1 cellular context compared by ENCODE assay signal in the genomic region with DNA sequence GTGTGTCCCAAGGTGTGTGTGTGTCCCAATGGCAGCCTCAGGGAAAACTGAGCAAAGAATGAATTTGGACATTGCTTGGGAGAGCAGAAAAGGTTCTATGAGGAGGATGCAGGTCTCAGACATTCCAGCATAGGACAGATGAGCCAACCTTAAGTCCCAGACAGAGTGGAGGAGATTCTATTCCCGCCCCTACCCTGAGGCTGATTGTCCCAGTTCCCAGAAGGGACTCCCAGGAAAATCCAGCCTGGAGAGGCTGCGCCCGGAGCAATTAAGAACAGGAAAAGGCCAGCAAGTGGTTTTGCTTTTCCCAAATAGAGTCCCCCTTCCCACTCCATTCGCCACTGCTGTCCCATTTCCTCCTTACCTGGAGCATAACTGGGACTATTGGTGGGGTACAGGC.
TF ChIP-seq lines count a peak whose summit lies in the region.

No MANE protein-coding gene starts in this region.

TF ChIP-seq in GM23338, 12 proteins besides CTCF, POLR2A, EP300 and RAD21 (continued from another document):
- TF ChIP-seq, protein P1, sequence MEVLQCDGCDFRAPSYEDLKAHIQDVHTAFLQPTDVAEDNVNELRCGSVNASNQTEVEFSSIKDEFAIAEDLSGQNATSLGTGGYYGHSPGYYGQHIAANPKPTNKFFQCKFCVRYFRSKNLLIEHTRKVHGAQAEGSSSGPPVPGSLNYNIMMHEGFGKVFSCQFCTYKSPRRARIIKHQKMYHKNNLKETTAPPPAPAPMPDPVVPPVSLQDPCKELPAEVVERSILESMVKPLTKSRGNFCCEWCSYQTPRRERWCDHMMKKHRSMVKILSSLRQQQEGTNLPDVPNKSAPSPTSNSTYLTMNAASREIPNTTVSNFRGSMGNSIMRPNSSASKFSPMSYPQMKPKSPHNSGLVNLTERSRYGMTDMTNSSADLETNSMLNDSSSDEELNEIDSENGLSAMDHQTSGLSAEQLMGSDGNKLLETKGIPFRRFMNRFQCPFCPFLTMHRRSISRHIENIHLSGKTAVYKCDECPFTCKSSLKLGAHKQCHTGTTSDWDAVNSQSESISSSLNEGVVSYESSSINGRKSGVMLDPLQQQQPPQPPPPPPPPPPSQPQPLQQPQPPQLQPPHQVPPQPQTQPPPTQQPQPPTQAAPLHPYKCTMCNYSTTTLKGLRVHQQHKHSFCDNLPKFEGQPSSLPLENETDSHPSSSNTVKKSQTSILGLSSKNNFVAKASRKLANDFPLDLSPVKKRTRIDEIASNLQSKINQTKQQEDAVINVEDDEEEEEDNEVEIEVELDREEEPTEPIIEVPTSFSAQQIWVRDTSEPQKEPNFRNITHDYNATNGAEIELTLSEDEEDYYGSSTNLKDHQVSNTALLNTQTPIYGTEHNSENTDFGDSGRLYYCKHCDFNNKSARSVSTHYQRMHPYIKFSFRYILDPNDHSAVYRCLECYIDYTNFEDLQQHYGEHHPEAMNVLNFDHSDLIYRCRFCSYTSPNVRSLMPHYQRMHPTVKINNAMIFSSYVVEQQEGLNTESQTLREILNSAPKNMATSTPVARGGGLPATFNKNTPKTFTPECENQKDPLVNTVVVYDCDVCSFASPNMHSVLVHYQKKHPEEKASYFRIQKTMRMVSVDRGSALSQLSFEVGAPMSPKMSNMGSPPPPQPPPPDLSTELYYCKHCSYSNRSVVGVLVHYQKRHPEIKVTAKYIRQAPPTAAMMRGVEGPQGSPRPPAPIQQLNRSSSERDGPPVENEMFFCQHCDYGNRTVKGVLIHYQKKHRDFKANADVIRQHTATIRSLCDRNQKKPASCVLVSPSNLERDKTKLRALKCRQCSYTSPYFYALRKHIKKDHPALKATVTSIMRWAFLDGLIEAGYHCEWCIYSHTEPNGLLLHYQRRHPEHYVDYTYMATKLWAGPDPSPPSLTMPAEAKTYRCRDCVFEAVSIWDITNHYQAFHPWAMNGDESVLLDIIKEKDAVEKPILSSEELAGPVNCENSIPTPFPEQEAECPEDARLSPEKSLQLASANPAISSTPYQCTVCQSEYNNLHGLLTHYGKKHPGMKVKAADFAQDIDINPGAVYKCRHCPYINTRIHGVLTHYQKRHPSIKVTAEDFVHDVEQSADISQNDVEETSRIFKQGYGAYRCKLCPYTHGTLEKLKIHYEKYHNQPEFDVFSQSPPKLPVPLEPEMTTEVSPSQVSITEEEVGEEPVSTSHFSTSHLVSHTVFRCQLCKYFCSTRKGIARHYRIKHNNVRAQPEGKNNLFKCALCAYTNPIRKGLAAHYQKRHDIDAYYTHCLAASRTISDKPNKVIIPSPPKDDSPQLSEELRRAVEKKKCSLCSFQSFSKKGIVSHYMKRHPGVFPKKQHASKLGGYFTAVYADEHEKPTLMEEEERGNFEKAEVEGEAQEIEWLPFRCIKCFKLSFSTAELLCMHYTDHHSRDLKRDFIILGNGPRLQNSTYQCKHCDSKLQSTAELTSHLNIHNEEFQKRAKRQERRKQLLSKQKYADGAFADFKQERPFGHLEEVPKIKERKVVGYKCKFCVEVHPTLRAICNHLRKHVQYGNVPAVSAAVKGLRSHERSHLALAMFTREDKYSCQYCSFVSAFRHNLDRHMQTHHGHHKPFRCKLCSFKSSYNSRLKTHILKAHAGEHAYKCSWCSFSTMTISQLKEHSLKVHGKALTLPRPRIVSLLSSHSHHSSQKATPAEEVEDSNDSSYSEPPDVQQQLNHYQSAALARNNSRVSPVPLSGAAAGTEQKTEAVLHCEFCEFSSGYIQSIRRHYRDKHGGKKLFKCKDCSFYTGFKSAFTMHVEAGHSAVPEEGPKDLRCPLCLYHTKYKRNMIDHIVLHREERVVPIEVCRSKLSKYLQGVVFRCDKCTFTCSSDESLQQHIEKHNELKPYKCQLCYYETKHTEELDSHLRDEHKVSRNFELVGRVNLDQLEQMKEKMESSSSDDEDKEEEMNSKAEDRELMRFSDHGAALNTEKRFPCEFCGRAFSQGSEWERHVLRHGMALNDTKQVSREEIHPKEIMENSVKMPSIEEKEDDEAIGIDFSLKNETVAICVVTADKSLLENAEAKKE (CRISPR knock-in tag; IDR thresholded peaks at IDR 0.05), result no peak
- TF ChIP-seq CREB1 (CRISPR knock-in tag; IDR thresholded peaks at IDR 0.05; ENCODE audit: low read depth) (no peak), POLR2AphosphoS5 (IDR thresholded peaks at IDR 0.05; ENCODE audit: low read depth) (no peak)
